8 cellular contexts compared by ENCODE assay signal in the genomic region with DNA sequence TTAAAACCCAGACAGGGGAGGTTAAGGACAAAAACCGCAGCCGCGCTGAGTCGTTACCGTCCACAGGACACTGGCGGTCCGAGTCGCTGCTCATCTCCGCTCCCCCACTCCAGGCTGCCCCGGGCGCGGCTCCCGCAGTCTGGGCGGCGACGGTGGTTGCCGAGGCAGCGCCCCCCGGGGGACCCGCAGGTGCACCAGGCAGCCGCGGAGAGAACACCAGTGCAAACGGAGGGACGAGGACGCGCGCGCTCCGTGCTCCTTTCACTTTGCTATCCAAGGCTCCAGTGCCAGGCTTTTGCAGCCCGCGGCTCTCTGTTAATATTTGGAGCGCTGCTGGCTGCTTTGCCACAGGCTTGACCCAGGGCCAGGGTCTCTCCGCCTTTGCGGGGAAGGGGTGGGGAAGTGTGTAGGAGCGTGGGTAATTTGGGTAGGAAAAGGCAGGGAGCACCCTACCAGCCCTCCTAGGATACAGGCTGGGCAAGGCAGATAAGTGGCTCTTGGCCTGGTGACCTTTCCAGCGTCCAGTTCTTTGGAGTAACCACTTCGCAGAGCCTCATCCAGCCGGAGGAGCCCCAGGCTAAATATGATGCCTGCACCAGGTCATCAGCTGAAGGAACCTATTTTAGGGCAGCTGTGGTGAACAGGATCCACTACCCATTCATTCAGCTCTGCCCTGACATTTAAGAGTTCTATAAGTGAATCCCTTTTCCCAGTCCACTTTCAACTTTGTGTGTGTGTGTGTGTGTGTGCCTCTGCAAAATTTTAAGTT. TPM values are rescaled to one million over a fixed set of nuclear protein-coding genes. Genes with fewer than 3 reads are reported as not detected.
DNase-seq lines count a peak whose midpoint lies in the region; ATAC-seq and TF ChIP-seq lines count a peak whose summit lies in the region.

A gene with protein sequence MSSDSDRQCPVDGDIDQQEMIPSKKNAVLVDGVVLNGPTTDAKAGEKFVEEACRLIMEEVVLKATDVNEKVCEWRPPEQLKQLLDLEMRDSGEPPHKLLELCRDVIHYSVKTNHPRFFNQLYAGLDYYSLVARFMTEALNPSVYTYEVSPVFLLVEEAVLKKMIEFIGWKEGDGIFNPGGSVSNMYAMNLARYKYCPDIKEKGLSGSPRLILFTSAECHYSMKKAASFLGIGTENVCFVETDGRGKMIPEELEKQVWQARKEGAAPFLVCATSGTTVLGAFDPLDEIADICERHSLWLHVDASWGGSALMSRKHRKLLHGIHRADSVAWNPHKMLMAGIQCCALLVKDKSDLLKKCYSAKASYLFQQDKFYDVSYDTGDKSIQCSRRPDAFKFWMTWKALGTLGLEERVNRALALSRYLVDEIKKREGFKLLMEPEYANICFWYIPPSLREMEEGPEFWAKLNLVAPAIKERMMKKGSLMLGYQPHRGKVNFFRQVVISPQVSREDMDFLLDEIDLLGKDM (minus strand): TSS at position 141 of the 769 bp plus-strand sequence. CDS start 47 bp downstream, at position 94.

- H3K36me3 Mint-ChIP-seq in glutamatergic neuron (ENCODE audit: unreplicated experiment), result no peaks in the 10 kb centered on the region

- H3K9me3 ChIP-seq in parathyroid adenoma (ENCODE audit: control insufficient read depth, low read length), result no peaks in the 10 kb centered on the region

- no peak within 1 kb of the TSS for H3K27ac ChIP-seq in parathyroid adenoma

- CTCF ChIA-PET in BJ (lab: Yijun Ruan, JAX), result no interaction called here

- peaks cover 17% of the 10 kb centered on the region for H3K4me1 Mint-ChIP-seq in glutamatergic neuron (ENCODE audit: low read depth, unreplicated experiment)

- no peaks in the 10 kb centered on the region for H3K4me1 ChIP-seq in parathyroid adenoma

- peak within 1 kb of the TSS; percentile 82 for H3K4me3 Mint-ChIP-seq in glutamatergic neuron (ENCODE audit: unreplicated experiment)

- H3K27ac Mint-ChIP-seq in glutamatergic neuron (ENCODE audit: unreplicated experiment), result no peak within 1 kb of the TSS

- H2AFZ ChIP-seq in parathyroid adenoma, result peak within 1 kb of the TSS; percentile 84

- H3K4me3 ChIP-seq in BJ (ENCODE audit: low read depth, low read length) (peak within 1 kb of the TSS; percentile 43), parathyroid adenoma (ENCODE audit: low read depth, low read length) (peak within 1 kb of the TSS; percentile 59)

- H3K9me3 Mint-ChIP-seq in glutamatergic neuron (ENCODE audit: unreplicated experiment), result peaks cover 8% of the 10 kb centered on the region

- H3K79me2 ChIP-seq in parathyroid adenoma, result no peaks in the 10 kb centered on the region

- DNase-seq in BJ (ENCODE audit: low read depth) (no peak), Kasumi-1 (lab: John Stamatoyannopoulos, UW) (peak; percentile 13 to 31), glutamatergic neuron (peak; percentile 70), GM19238 (ENCODE audit: insufficient read length, low spot score) (no peak)
- DNase-seq in activated T-cell treated with anti-CD3 and anti-CD28 coated beads, Interleukin-2, amount 50 U/mL, for 48 hours, result peak; percentile 30 to 35

- H3K9ac ChIP-seq in parathyroid adenoma, result no peak within 1 kb of the TSS

- peak within 1 kb of the TSS; percentile 94 for H3K4me2 ChIP-seq in parathyroid adenoma (ENCODE audit: low read length)

- H3K27me3 ChIP-seq in BJ (ENCODE audit: control insufficient read depth, insufficient read depth, low read length), result peaks cover 6% of the 10 kb centered on the region; the same call in 1 of the 2 replicates
- H3K27me3 ChIP-seq in parathyroid adenoma (ENCODE audit: control insufficient read depth, insufficient read depth, low read length), result no peaks in the 10 kb centered on the region

- no peaks in the 10 kb centered on the region for H3K36me3 ChIP-seq in BJ (ENCODE audit: control insufficient read depth, insufficient read depth, low read length)
- H3K36me3 ChIP-seq in parathyroid adenoma (ENCODE audit: control insufficient read depth, insufficient read depth, low read length), result no peaks in the 10 kb centered on the region

- ATAC-seq in GM19351 (IDR thresholded peaks at IDR 0.05; ENCODE audit: unreplicated experiment) (no peak), HG03280 (IDR thresholded peaks at IDR 0.05; ENCODE audit: unreplicated experiment) (no peak)

- no peak for TF ChIP-seq CTCF in BJ (IDR thresholded peaks at IDR 0.05; ENCODE audit: insufficient read depth, low read depth, low read length)
- no peak for TF ChIP-seq CTCF in glutamatergic neuron (IDR thresholded peaks at IDR 0.05; ENCODE audit: partially characterized antibody, unreplicated experiment)
- TF ChIP-seq CTCF in parathyroid adenoma (IDR thresholded peaks at IDR 0.05), result no peak

- peaks cover 8% of the 10 kb centered on the region for H3K27me3 Mint-ChIP-seq in glutamatergic neuron (ENCODE audit: unreplicated experiment)

- POLR2A ChIA-PET in BJ (lab: Charles Lee), result interaction anchor here (0.5 kb wide), 1 partner anchor 31 kb away, joined by 3 read pairs; no protein-coding TSS in a partner anchor

RNA-seq across cellular contexts. Expression of the gene that starts here (rescaled TPM):
- polyA plus RNA-seq in BJ (2011; rRNA removed), result not detected in 2 replicates
- not detected in 2 replicates for polyA minus RNA-seq in BJ (2011; rRNA and poly(A)+ RNA removed)
- not detected for total RNA-seq in glutamatergic neuron (ENCODE audit: unreplicated experiment)

Comparison
In these comparisons a context has a peak if more than half of its experiments do, and no peak if none do; other contexts are left out.
1. Peak in DNase-seq in glutamatergic neuron; RNA of the gene not detected or under 1 TPM.
2. DNase-seq: peak in Kasumi-1 (2 of 2) and activated T-cell treated with anti-CD3 and anti-CD28 coated beads, Interleukin-2, amount 50 U/mL, for 48 hours (2 of 2); none in BJ (single experiment) and GM19238 (single experiment).